ENCODE assay signal across 20 cellular contexts in the genomic region with DNA sequence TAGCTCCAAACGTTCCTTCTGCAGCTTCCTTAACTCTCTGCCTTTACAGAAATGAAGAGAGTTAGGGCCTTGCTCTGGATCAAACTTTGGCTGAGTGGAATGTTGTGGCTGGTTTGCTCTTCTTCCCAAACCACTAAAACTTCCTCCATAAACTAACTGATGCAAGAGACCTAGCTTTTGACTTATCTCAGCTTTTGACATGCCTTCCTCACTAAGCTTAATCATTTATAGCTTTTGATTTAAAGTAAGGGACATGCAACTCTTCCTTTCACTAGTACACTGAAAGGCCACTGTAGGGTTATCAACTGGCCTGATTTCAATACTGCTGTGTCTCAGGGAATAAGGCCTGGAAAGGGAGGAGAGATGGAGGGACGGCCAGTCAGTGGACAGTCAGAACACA. TPM values are rescaled to one million over a fixed set of nuclear protein-coding genes. Genes with fewer than 3 reads are reported as not detected.
DNase-seq lines count a peak whose midpoint lies in the region; ATAC-seq and TF ChIP-seq lines count a peak whose summit lies in the region.
"Had no signal": no experiment of that assay in that cellular context is flagged by ENCODE, and none has a peak within 500 bp of the region (broad histone marks: within the 10 kb centered on the region; RNA-seq: fewer than 3 reads in every experiment).

No MANE protein-coding gene starts in this region.

- WGBS in smooth muscle cell (ENCODE audit: low lambda C conversion rate), result 27% methylated on average over 2 of the region's 2 CpGs

- H3K27ac ChIP-seq in smooth muscle cell (ENCODE audit: low read depth), result peak overlapping the region; percentile 82
- H3K27ac ChIP-seq: neural progenitor cell had no signal

- H3K79me2 ChIP-seq in smooth muscle cell (ENCODE audit: low read depth), result peaks cover 83% of the 10 kb centered on the region

- H3K4me3 ChIP-seq in smooth muscle cell, result no peak overlapping the region
- H3K4me3 ChIP-seq: gastroesophageal sphincter, GM23338, neural progenitor cell, right atrium auricular region had no signal

- H3K27ac Mint-ChIP-seq in WTC11, result peak overlapping the region; percentile 11
- H3K27ac Mint-ChIP-seq: activated CD8-positive, alpha-beta T cell treated with anti-CD3 and anti-CD28 coated beads for 36 hours; activated naive CD8-positive, alpha-beta T cell treated with anti-CD3 and anti-CD28 coated beads, Interleukin-2, amount 50 U/mL, for 24 hours; activated T-helper 1 cell treated with anti-CD3 and anti-CD28 coated beads, Interleukin-12 subunit alpha, Interleukin-12 subunit beta, Interleukin-2, Interleukin-4 antibody, amounts not matched to agents 30 ng/mL and 10 ng/mL and 1 ng/mL, durations not matched to agents 14 hours and 24 hours and 36 hours; GM23338; memory B cell; neural progenitor cell had no signal

- H3K9me3 ChIP-seq in smooth muscle cell (replicated peaks; ENCODE audit: low read depth), result peaks cover 4% of the 10 kb centered on the region

- peak overlapping the region; percentile 62 for H3K4me2 ChIP-seq in smooth muscle cell
- H3K4me2 ChIP-seq: GM23338, neural progenitor cell had no signal

- peaks cover 15% of the 10 kb centered on the region for H3K9me3 Mint-ChIP-seq in WTC11
- H3K9me3 Mint-ChIP-seq: activated CD8-positive, alpha-beta T cell treated with anti-CD3 and anti-CD28 coated beads for 36 hours; activated naive CD8-positive, alpha-beta T cell treated with anti-CD3 and anti-CD28 coated beads, Interleukin-2, amount 50 U/mL, for 24 hours; activated T-helper 1 cell treated with anti-CD3 and anti-CD28 coated beads, Interleukin-12 subunit alpha, Interleukin-12 subunit beta, Interleukin-2, Interleukin-4 antibody, amounts not matched to agents 30 ng/mL and 10 ng/mL and 1 ng/mL, durations not matched to agents 14 hours and 24 hours and 36 hours; memory B cell had no signal

- peak overlapping the region; percentile 8 for H3K9ac ChIP-seq in smooth muscle cell (ENCODE audit: low read depth)
- H3K9ac ChIP-seq: neural progenitor cell had no signal

- peaks cover 44% of the 10 kb centered on the region for H3F3A ChIP-seq in smooth muscle cell (ENCODE audit: low read depth)

- H3K4me1 ChIP-seq in smooth muscle cell (ENCODE audit: low read depth), result peaks cover 31% of the 10 kb centered on the region

- ATAC-seq in WTC11 (no peak), GM21529 (IDR thresholded peaks at IDR 0.05; ENCODE audit: unreplicated experiment) (no peak), GM18505 (IDR thresholded peaks at IDR 0.05; ENCODE audit: unreplicated experiment) (no peak)
- ATAC-seq: activated CD8-positive, alpha-beta T cell treated with anti-CD3 and anti-CD28 coated beads for 36 hours; activated naive CD8-positive, alpha-beta T cell treated with anti-CD3 and anti-CD28 coated beads, Interleukin-2, amount 50 U/mL, for 24 hours; gastroesophageal sphincter; GM23338 had no signal

- no peaks in the 10 kb centered on the region; the same call in 1 of the 2 replicates for H3K27me3 Mint-ChIP-seq in WTC11 (ENCODE audit: low read depth)
- H3K27me3 Mint-ChIP-seq: memory B cell had no signal

- TF ChIP-seq POLR2A in GM18505 (IDR thresholded peaks at IDR 0.05; ENCODE audit: borderline replicate concordance, extremely low read depth, insufficient read depth, insufficient read length), result no peak

- TF ChIP-seq CTCF in WTC11 (IDR thresholded peaks at IDR 0.05), result no peak
- no peak for TF ChIP-seq CTCF in smooth muscle cell (IDR thresholded peaks at IDR 0.05; ENCODE audit: borderline replicate concordance, insufficient read depth, poor library complexity, severe bottlenecking)

- peaks cover 29% of the 10 kb centered on the region for H3K4me1 Mint-ChIP-seq in WTC11
- H3K4me1 Mint-ChIP-seq: activated naive CD8-positive, alpha-beta T cell treated with anti-CD3 and anti-CD28 coated beads, Interleukin-2, amount 50 U/mL, for 24 hours; memory B cell had no signal

- H3K4me3 Mint-ChIP-seq in WTC11, result no peak overlapping the region
- H3K4me3 Mint-ChIP-seq: activated CD8-positive, alpha-beta T cell treated with anti-CD3 and anti-CD28 coated beads for 36 hours; activated naive CD8-positive, alpha-beta T cell treated with anti-CD3 and anti-CD28 coated beads, Interleukin-2, amount 50 U/mL, for 24 hours; activated T-helper 1 cell treated with anti-CD3 and anti-CD28 coated beads, Interleukin-12 subunit alpha, Interleukin-12 subunit beta, Interleukin-2, Interleukin-4 antibody, amounts not matched to agents 30 ng/mL and 10 ng/mL and 1 ng/mL, durations not matched to agents 14 hours and 24 hours and 36 hours; GM23338; memory B cell; neural progenitor cell had no signal

- peaks cover 23% of the 10 kb centered on the region for H3K36me3 Mint-ChIP-seq in WTC11
- H3K36me3 Mint-ChIP-seq: memory B cell had no signal

- H4K20me1 ChIP-seq in smooth muscle cell (ENCODE audit: low read depth), result peaks cover 82% of the 10 kb centered on the region

- H3K36me3 ChIP-seq in smooth muscle cell (ENCODE audit: low read depth), result peaks cover 7% of the 10 kb centered on the region
- H3K36me3 ChIP-seq: gastroesophageal sphincter, neural progenitor cell, right atrium auricular region had no signal

- CTCF ChIA-PET in WTC11 (lab: Charles Lee), result interaction anchor here (1.5 kb wide), 1 partner anchor 15 kb away, joined by 7 read pairs; no protein-coding TSS in a partner anchor

- H2AFZ ChIP-seq in smooth muscle cell (ENCODE audit: low read depth), result no peak overlapping the region
- H2AFZ ChIP-seq: GM23338, neural progenitor cell had no signal

- H3K27me3 ChIP-seq in smooth muscle cell (ENCODE audit: low read depth), result no peaks in the 10 kb centered on the region
- H3K27me3 ChIP-seq: gastroesophageal sphincter, right atrium auricular region had no signal

- DNase-seq in GM03348 (ENCODE audit: low spot score) (peak; percentile 43), WTC11 (ENCODE audit: low spot score) (no peak), glomerular visceral epithelial cell (ENCODE audit: extremely low spot score) (peak; percentile 76), smooth muscle cell (lab: John Stamatoyannopoulos, UW; ENCODE audit: unreplicated experiment) (no peak), NCI-H187 (lab: John Stamatoyannopoulos, UW) (no peak), cerebellar nuclear complex (lab: John Stamatoyannopoulos, UW) (no peak)
- DNase-seq: activated CD8-positive, alpha-beta T cell treated with anti-CD3 and anti-CD28 coated beads for 36 hours; activated naive CD8-positive, alpha-beta T cell treated with anti-CD3 and anti-CD28 coated beads, Interleukin-2, amount 50 U/mL, for 24 hours; C1 segment of cervical spinal cord; central memory CD4-positive, alpha-beta T cell; DMS79; stimulated activated CD4-positive, alpha-beta T cell treated with anti-CD3 and anti-CD28 coated beads, Interleukin-2, amount 100 ng/mL, for 48 hours had no signal

- POLR2A ChIA-PET in WTC11 (lab: Charles Lee), result no interaction called here

TF ChIP-seq in WTC11, 78 proteins besides CTCF, POLR2A, EP300 and RAD21 (continues in another document):
- TF ChIP-seq ESRRA (CRISPR knock-in tag; IDR thresholded peaks at IDR 0.05; ENCODE audit: borderline replicate concordance) (no peak), TEAD1 (CRISPR knock-in tag; IDR thresholded peaks at IDR 0.05) (no peak), KAT7 (CRISPR knock-in tag; IDR thresholded peaks at IDR 0.05; ENCODE audit: borderline replicate concordance) (no peak)
- TF ChIP-seq, protein P1, sequence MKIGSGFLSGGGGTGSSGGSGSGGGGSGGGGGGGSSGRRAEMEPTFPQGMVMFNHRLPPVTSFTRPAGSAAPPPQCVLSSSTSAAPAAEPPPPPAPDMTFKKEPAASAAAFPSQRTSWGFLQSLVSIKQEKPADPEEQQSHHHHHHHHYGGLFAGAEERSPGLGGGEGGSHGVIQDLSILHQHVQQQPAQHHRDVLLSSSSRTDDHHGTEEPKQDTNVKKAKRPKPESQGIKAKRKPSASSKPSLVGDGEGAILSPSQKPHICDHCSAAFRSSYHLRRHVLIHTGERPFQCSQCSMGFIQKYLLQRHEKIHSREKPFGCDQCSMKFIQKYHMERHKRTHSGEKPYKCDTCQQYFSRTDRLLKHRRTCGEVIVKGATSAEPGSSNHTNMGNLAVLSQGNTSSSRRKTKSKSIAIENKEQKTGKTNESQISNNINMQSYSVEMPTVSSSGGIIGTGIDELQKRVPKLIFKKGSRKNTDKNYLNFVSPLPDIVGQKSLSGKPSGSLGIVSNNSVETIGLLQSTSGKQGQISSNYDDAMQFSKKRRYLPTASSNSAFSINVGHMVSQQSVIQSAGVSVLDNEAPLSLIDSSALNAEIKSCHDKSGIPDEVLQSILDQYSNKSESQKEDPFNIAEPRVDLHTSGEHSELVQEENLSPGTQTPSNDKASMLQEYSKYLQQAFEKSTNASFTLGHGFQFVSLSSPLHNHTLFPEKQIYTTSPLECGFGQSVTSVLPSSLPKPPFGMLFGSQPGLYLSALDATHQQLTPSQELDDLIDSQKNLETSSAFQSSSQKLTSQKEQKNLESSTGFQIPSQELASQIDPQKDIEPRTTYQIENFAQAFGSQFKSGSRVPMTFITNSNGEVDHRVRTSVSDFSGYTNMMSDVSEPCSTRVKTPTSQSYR (CRISPR knock-in tag; IDR thresholded peaks at IDR 0.05), result no peak
- TF ChIP-seq, protein P2, sequence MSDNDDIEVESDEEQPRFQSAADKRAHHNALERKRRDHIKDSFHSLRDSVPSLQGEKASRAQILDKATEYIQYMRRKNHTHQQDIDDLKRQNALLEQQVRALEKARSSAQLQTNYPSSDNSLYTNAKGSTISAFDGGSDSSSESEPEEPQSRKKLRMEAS (CRISPR knock-in tag; IDR thresholded peaks at IDR 0.05), result no peak
- TF ChIP-seq, protein P3, sequence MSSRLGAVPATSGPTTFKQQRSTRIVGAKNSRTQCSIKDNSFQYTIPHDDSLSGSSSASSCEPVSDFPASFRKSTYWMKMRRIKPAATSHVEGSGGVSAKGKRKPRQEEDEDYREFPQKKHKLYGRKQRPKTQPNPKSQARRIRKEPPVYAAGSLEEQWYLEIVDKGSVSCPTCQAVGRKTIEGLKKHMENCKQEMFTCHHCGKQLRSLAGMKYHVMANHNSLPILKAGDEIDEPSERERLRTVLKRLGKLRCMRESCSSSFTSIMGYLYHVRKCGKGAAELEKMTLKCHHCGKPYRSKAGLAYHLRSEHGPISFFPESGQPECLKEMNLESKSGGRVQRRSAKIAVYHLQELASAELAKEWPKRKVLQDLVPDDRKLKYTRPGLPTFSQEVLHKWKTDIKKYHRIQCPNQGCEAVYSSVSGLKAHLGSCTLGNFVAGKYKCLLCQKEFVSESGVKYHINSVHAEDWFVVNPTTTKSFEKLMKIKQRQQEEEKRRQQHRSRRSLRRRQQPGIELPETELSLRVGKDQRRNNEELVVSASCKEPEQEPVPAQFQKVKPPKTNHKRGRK (CRISPR knock-in tag; IDR thresholded peaks at IDR 0.05; ENCODE audit: borderline replicate concordance), result no peak

RNA-seq across cellular contexts. Expression of a gene that starts 8.3 kb away (rescaled TPM):
- total RNA-seq in WTC11 (2021) (146 to 166 TPM (median 157 TPM) in 3 replicates), smooth muscle cell (328 and 334 TPM in 2 replicates)
- polyA plus RNA-seq in smooth muscle cell, result 253 and 333 TPM in 2 replicates

Comparison
In these comparisons a context has a peak if more than half of its experiments do, and no peak if none do; other contexts are left out.
1. DNase-seq: peak in GM03348 (single experiment) and glomerular visceral epithelial cell (single experiment); none in WTC11 (single experiment), smooth muscle cell (single experiment), NCI-H187 (0 of 2) and cerebellar nuclear complex (0 of 2).